ENCODE assay signal across 1 cellular context in genomic region chr16:29790183-29790948, GRCh38.
A peak's percentile ranks its signal among the peaks of the same experiment; 100 is the strongest.
TF ChIP-seq lines count a peak whose summit lies in the region.

Gene KIF22 (plus strand): TSS chr16:29790751. CDS start chr16:29790760, 9 bp downstream.

TF ChIP-seq in K562, 482 proteins besides CTCF, POLR2A, EP300 and RAD21 (continued from another document and continues in another):
- TF ChIP-seq PCBP1 (IDR thresholded peaks at IDR 0.05; ENCODE audit: low read depth, low read length, poor library complexity, severe bottlenecking) (peak; percentile 90), ZNF766 (CRISPR knock-in tag; conservative IDR thresholded peaks at IDR 0.05) (peak; percentile 48; the same call in 1 of the 2 replicates), ZNF584 (CRISPR knock-in tag; IDR thresholded peaks at IDR 0.05; ENCODE audit: low read depth) (no peak), MIER1 (IDR thresholded peaks at IDR 0.05; ENCODE audit: low read depth) (no peak), CREBBP (IDR thresholded peaks at IDR 0.05; ENCODE audit: low read depth, low read length) (no peak), DIDO1 (tag; IDR thresholded peaks at IDR 0.05; ENCODE audit: low read depth) (peak; percentile 71; the same call in 1 of the 2 replicates), BMI1 (IDR thresholded peaks at IDR 0.05; ENCODE audit: low read length) (no peak), ELK1 (CRISPR knock-in tag; IDR thresholded peaks at IDR 0.05) (no peak), CHAMP1 (IDR thresholded peaks at IDR 0.05) (no peak; the same call in 1 of the 2 replicates), ID3 (CRISPR knock-in tag; IDR thresholded peaks at IDR 0.05) (no peak), ID3 (tag; IDR thresholded peaks at IDR 0.05) (peak; percentile 74), ZNF239 (CRISPR knock-in tag; IDR thresholded peaks at IDR 0.05) (peak; percentile 12), KDM5B (IDR thresholded peaks at IDR 0.05; ENCODE audit: insufficient replicate concordance, low read depth, low read length) (peak; percentile 95), CREM (IDR thresholded peaks at IDR 0.05; ENCODE audit: low read depth) (peak; percentile 82), HMGXB4 (CRISPR knock-in tag; IDR thresholded peaks at IDR 0.05) (no peak; the same call in 1 of the 2 replicates), SMAD4 (CRISPR knock-in tag; conservative IDR thresholded peaks at IDR 0.05) (peak; percentile 92), NCOA4 (IDR thresholded peaks at IDR 0.05; ENCODE audit: partially characterized antibody) (no peak), POU5F1 (IDR thresholded peaks at IDR 0.05; ENCODE audit: borderline replicate concordance, low read depth, low read length, partially characterized antibody) (peak; percentile 67), ZNF212 (CRISPR knock-in tag; IDR thresholded peaks at IDR 0.05) (0 out of 2 replicates have a peak, but pooled peaks have one; percentile 55), ZNF217 (CRISPR knock-in tag; IDR thresholded peaks at IDR 0.05) (no peak), TFAM (CRISPR knock-in tag; conservative IDR thresholded peaks at IDR 0.05) (no peak), MAFK (IDR thresholded peaks at IDR 0.05; ENCODE audit: low read length) (no peak), SFPQ (IDR thresholded peaks at IDR 0.05; ENCODE audit: low read depth, low read length) (no peak), ZNF277 (CRISPR knock-in tag; IDR thresholded peaks at IDR 0.05; ENCODE audit: borderline replicate concordance) (no peak), CHD7 (IDR thresholded peaks at IDR 0.05; ENCODE audit: low read depth, low read length) (peak; percentile 71), GATAD2A (IDR thresholded peaks at IDR 0.05) (peak; percentile 76; the same call in 1 of the 2 replicates), CBX2 (IDR thresholded peaks at IDR 0.05; ENCODE audit: insufficient read depth, low read length, poor library complexity, severe bottlenecking) (no peak), ZNF311 (CRISPR knock-in tag; IDR thresholded peaks at IDR 0.05) (no peak), ZBTB11 (CRISPR knock-in tag; IDR thresholded peaks at IDR 0.05) (peak; percentile 94 to 99 (median 98)), ARID2 (IDR thresholded peaks at IDR 0.05) (no peak), GTF2A2 (tag; IDR thresholded peaks at IDR 0.05) (no peak)
